In the genomic region with DNA sequence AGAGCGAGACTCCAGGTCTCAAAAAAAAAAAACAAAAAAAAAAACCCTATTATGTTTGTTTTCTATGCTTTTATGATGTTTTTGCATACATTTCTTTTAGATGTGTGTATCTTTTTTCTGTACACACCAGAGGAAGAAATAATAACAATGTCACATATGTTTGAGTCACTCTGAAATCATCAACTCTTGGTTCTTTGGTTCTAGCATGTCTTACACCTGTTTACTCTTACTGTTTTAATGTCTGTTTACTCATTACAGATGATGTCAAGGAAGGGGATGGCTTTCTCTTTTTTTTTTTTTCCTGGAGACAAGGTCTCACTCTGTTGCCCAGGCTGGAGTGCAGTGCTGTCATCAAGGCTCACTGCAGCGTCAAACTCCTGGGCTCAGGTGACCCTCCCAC, we compare ENCODE assay signal across 16 cellular contexts. TPM values are rescaled to one million over a fixed set of nuclear protein-coding genes. Genes with fewer than 3 reads are reported as not detected.
DNase-seq lines count a peak whose midpoint lies in the region; ATAC-seq and TF ChIP-seq lines count a peak whose summit lies in the region.
"Had no signal": no experiment of that assay in that cellular context is flagged by ENCODE, and none has a peak within 500 bp of the region (broad histone marks: within the 10 kb centered on the region; RNA-seq: fewer than 3 reads in every experiment).

No MANE protein-coding gene starts in this region.

- H3K27ac ChIP-seq in AG04450 (ENCODE audit: low read depth, low read length): peak overlapping the region; percentile 21
- H3K27ac ChIP-seq: ascending aorta, tibial nerve, VCaP had no signal

- POLR2A ChIA-PET in AG04450 (lab: Yijun Ruan, JAX): interaction anchor here (0.9 kb wide), 1 partner anchor 24 kb away, joined by 3 read pairs; the partner anchor contains the start of genes RHOA and TCTA

- ATAC-seq in HG02798 (IDR thresholded peaks at IDR 0.05; ENCODE audit: poor library complexity, unreplicated experiment): no peak
- no peak for ATAC-seq in GM19035 (IDR thresholded peaks at IDR 0.05; ENCODE audit: unreplicated experiment)
- ATAC-seq: GM12878 had no signal

- no peaks in the 10 kb centered on the region for H3K27me3 Mint-ChIP-seq in activated naive CD8-positive, alpha-beta T cell
- H3K27me3 Mint-ChIP-seq in mesothelial cell of epicardium (ENCODE audit: low read depth) (no peaks in the 10 kb centered on the region), progenitor cell of endocrine pancreas (no peaks in the 10 kb centered on the region)

- CTCF ChIA-PET in AG04450 (lab: Charles Lee): no interaction called here

- H3K4me3 Mint-ChIP-seq in activated naive CD8-positive, alpha-beta T cell: no peak overlapping the region
- no peak overlapping the region for H3K4me3 Mint-ChIP-seq in mesothelial cell of epicardium
- no peak overlapping the region for H3K4me3 Mint-ChIP-seq in progenitor cell of endocrine pancreas (ENCODE audit: low read depth)

- H3K27me3 ChIP-seq in AG04450 (ENCODE audit: control insufficient read depth, insufficient read depth, low read length): no peaks in the 10 kb centered on the region
- H3K27me3 ChIP-seq: ascending aorta, tibial nerve had no signal

- H3K27ac Mint-ChIP-seq in activated naive CD8-positive, alpha-beta T cell: peak overlapping the region; percentile 51
- H3K27ac Mint-ChIP-seq in mesothelial cell of epicardium (peak overlapping the region; percentile 29), progenitor cell of endocrine pancreas (no peak overlapping the region)

- no peaks in the 10 kb centered on the region for H3K9me3 ChIP-seq in AG04450 (ENCODE audit: control insufficient read depth, insufficient read depth, low read length)
- H3K9me3 ChIP-seq: ascending aorta, SK-N-SH, tibial nerve had no signal

- TF ChIP-seq CTCF in AG04450 (IDR thresholded peaks at IDR 0.05; ENCODE audit: low read depth, low read length): no peak
- TF ChIP-seq CTCF in mesothelial cell of epicardium (IDR thresholded peaks at IDR 0.05; ENCODE audit: unreplicated experiment): no peak
- TF ChIP-seq CTCF in progenitor cell of endocrine pancreas (IDR thresholded peaks at IDR 0.05; ENCODE audit: unreplicated experiment): no peak

- H3K4me3 ChIP-seq in AG04450 (ENCODE audit: low read depth, low read length): no peak overlapping the region
- H3K4me3 ChIP-seq: ascending aorta, GM12878, tibial nerve had no signal

- DNase-seq in AG04450 (ENCODE audit: low read depth, low spot score) (no peak), ELR (ENCODE audit: low read depth) (peak; percentile 73), mesothelial cell of epicardium (ENCODE audit: low spot score in 2 of 2, unreplicated experiment in 2 of 2) (no peak), progenitor cell of endocrine pancreas (ENCODE audit: low spot score, unreplicated experiment) (no peak), dermis blood vessel endothelial cell (no peak)
- DNase-seq: effector CD4-positive, alpha-beta T cell; NCI-H345; SK-N-SH; stimulated activated CD8-positive, alpha-beta memory T cell treated with anti-CD3 and anti-CD28 coated beads, Interleukin-4, amount 100 ng/mL, for 48 hours had no signal

- no peaks in the 10 kb centered on the region for H3K36me3 Mint-ChIP-seq in activated naive CD8-positive, alpha-beta T cell
- H3K36me3 Mint-ChIP-seq in mesothelial cell of epicardium: peaks cover 12% of the 10 kb centered on the region
- H3K36me3 Mint-ChIP-seq in progenitor cell of endocrine pancreas (ENCODE audit: insufficient read depth): peaks cover 5% of the 10 kb centered on the region

- no peaks in the 10 kb centered on the region for H3K9me3 Mint-ChIP-seq in activated naive CD8-positive, alpha-beta T cell (ENCODE audit: low read depth)
- H3K9me3 Mint-ChIP-seq in mesothelial cell of epicardium (no peaks in the 10 kb centered on the region), progenitor cell of endocrine pancreas (ENCODE audit: low read depth) (no peaks in the 10 kb centered on the region)

- peaks cover 52% of the 10 kb centered on the region for H3K4me1 Mint-ChIP-seq in activated naive CD8-positive, alpha-beta T cell (ENCODE audit: low read depth)
- H3K4me1 Mint-ChIP-seq in mesothelial cell of epicardium (peaks cover 7% of the 10 kb centered on the region), progenitor cell of endocrine pancreas (ENCODE audit: low read depth) (peaks cover 2% of the 10 kb centered on the region)

RNA-seq across cellular contexts. Expression of gene RHOA, which starts 24.1 kb away (rescaled TPM):
- 466 and 505 TPM in 2 replicates for polyA plus RNA-seq in AG04450 (2011; rRNA removed)
- polyA minus RNA-seq in AG04450 (2011; rRNA and poly(A)+ RNA removed): 602 and 659 TPM in 2 replicates
- total RNA-seq in mesothelial cell of epicardium (248 to 261 TPM (median 250 TPM) in 3 replicates), progenitor cell of endocrine pancreas (289 and 301 TPM in 2 replicates), dermis blood vessel endothelial cell (657 and 682 TPM in 2 replicates)

RNA-seq across cellular contexts. Expression of gene TCTA, which starts 24.5 kb away (rescaled TPM):
- 30.4 and 32.0 TPM in 2 replicates for polyA plus RNA-seq in AG04450 (2011; rRNA removed)
- 17.5 and 18.2 TPM in 2 replicates for polyA minus RNA-seq in AG04450 (2011; rRNA and poly(A)+ RNA removed)
- 13.7 to 15.8 TPM (median 13.9 TPM) in 3 replicates for total RNA-seq in mesothelial cell of epicardium
- 18.0 and 18.8 TPM in 2 replicates for total RNA-seq in progenitor cell of endocrine pancreas
- total RNA-seq in dermis blood vessel endothelial cell: 24.2 and 24.8 TPM in 2 replicates

RNA-seq across cellular contexts. Expression of gene GPX1, which starts 29.6 kb away (rescaled TPM):
- polyA plus RNA-seq in AG04450 (2011; rRNA removed): 434 and 693 TPM in 2 replicates
- 84.5 and 106 TPM in 2 replicates for polyA minus RNA-seq in AG04450 (2011; rRNA and poly(A)+ RNA removed)
- 97.9 to 108 TPM (median 98.7 TPM) in 3 replicates for total RNA-seq in mesothelial cell of epicardium
- total RNA-seq in progenitor cell of endocrine pancreas: 130 TPM in 2 replicates
- 434 and 439 TPM in 2 replicates for total RNA-seq in dermis blood vessel endothelial cell

RNA-seq across cellular contexts. Expression of gene AMT, which starts 34.6 kb away (rescaled TPM):
- polyA plus RNA-seq in AG04450 (2011; rRNA removed): 5.5 and 7.0 TPM in 2 replicates
- polyA minus RNA-seq in AG04450 (2011; rRNA and poly(A)+ RNA removed): 1.4 and 1.9 TPM in 2 replicates
- total RNA-seq in mesothelial cell of epicardium (30.3 to 33.4 TPM (median 33.0 TPM) in 3 replicates), progenitor cell of endocrine pancreas (29.8 and 32.8 TPM in 2 replicates), dermis blood vessel endothelial cell (0.28 and 0.68 TPM in 2 replicates)
- total RNA-seq: ascending aorta had no signal

RNA-seq across cellular contexts. Expression of gene NICN1, which starts 41.4 kb away (rescaled TPM):
- polyA plus RNA-seq in AG04450 (2011; rRNA removed): 13.3 and 15.7 TPM in 2 replicates
- polyA minus RNA-seq in AG04450 (2011; rRNA and poly(A)+ RNA removed): 27.1 and 32.4 TPM in 2 replicates
- total RNA-seq in mesothelial cell of epicardium (29.3 to 34.4 TPM (median 31.9 TPM) in 3 replicates), progenitor cell of endocrine pancreas (23.7 and 23.8 TPM in 2 replicates), dermis blood vessel endothelial cell (7.3 and 8.7 TPM in 2 replicates)
